In the genomic region with DNA sequence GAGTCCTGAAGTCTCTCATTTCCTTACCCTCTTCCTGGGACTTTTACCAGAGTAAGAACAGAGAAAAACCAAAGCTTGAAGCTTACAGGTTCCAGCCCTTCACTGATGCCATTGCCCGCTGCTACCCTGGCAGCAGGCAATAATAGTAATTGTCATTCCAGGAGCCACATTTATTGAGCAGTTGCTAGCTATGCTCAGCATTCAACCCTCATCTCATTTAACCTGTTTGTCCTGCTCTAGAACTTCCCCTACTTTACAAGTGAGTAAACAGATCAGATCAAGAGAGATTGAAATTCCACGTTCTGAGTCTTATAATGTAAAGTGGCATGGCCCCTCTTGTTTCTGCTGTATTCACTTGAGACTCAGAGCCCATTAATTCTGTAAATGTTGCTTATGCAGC, we compare ENCODE assay signal across 13 cellular contexts.
"Had no signal": no experiment of that assay in that cellular context is flagged by ENCODE, and none has a peak within 500 bp of the region (broad histone marks: within the 10 kb centered on the region; RNA-seq: fewer than 3 reads in every experiment).

No MANE protein-coding gene starts in this region.

- H3K36me3 ChIP-seq: ascending aorta, breast epithelium, left ventricle myocardium inferior, right atrium auricular region had no signal

- H3K27ac ChIP-seq: ascending aorta, breast epithelium, left ventricle myocardium inferior, right atrium auricular region had no signal

- H3K9me3 ChIP-seq: ascending aorta, breast epithelium, left ventricle myocardium inferior, right atrium auricular region had no signal

- H3K27me3 ChIP-seq: ascending aorta, breast epithelium, right atrium auricular region had no signal

- DNase-seq: activated CD4-positive, CD25-positive, alpha-beta regulatory T cell treated with anti-CD3 and anti-CD28 coated beads, Interleukin-2, amount 50 U/mL, for 72 hours; activated naive CD4-positive, alpha-beta T cell treated with anti-CD3 and anti-CD28 coated beads for 36 hours; left ventricle myocardium inferior; nucleus accumbens; posterior cingulate gyrus; stimulated activated naive CD8-positive, alpha-beta T cell treated with anti-CD3 and anti-CD28 coated beads, Interleukin-15, amount 100 ng/mL, for 72 hours; T-cell; T-helper 9 cell had no signal

- H3K4me3 ChIP-seq: ascending aorta, breast epithelium, left ventricle myocardium inferior, right atrium auricular region had no signal

- ATAC-seq: activated T-helper 17 cell treated with anti-CD3 and anti-CD28 coated beads, Interleukin-2, amount 50 U/mL, for 72 hours; natural killer cell treated with Interleukin-12 subunit alpha and Interleukin-12 subunit beta and Interleukin-15 and Interleukin-18, amount 100 ng/mL, for 72 hours; stimulated activated naive CD8-positive, alpha-beta T cell treated with anti-CD3 and anti-CD28 coated beads, Interleukin-15, amount 100 ng/mL, for 72 hours; T-cell had no signal

- H3K4me1 ChIP-seq: breast epithelium, right atrium auricular region had no signal
